In genomic region chr5:35240892-35241291, GRCh38 we compare ENCODE assay signal across 32 cellular contexts. TPM values are rescaled to one million over a fixed set of nuclear protein-coding genes. Genes with fewer than 3 reads are reported as not detected.
"Had no signal": no experiment of that assay in that cellular context is flagged by ENCODE, and none has a peak within 500 bp of the region (broad histone marks: within the 10 kb centered on the region; RNA-seq: fewer than 3 reads in every experiment).

No MANE protein-coding gene starts in this region.

- ATAC-seq: activated CD4-positive, CD25-positive, alpha-beta regulatory T cell treated with anti-CD3 and anti-CD28 coated beads, Interleukin-2, amount 50 U/mL, for 24 hours; activated CD8-positive, alpha-beta T cell treated with anti-CD3 and anti-CD28 coated beads for 36 hours; activated naive CD4-positive, alpha-beta T cell treated with anti-CD3 and anti-CD28 coated beads, Interleukin-2, amount 50 U/mL, for 72 hours; gastroesophageal sphincter; heart right ventricle had no signal

- H3K27ac ChIP-seq: ascending aorta, breast epithelium, cardiac muscle cell, colonic mucosa, epithelial cell of prostate, esophagus squamous epithelium, gastroesophageal sphincter, heart right ventricle, hepatocyte, WERI-Rb-1 had no signal

- DNase-seq: activated B cell treated with CpG ODN at 0.5 μM for 24 hours; activated CD4-positive, alpha-beta T cell treated with anti-CD3 and anti-CD28 coated beads for 48 hours; activated CD4-positive, alpha-beta T cell treated with anti-CD3 and anti-CD28 coated beads, Interleukin-2, amount 50 U/mL, for 1 hour; activated CD4-positive, alpha-beta T cell treated with anti-CD3 and anti-CD28 coated beads, Interleukin-2, amount 50 U/mL, for 48 hours; activated CD8-positive, alpha-beta memory T cell treated with anti-CD3 and anti-CD28 coated beads for 24 hours; activated CD8-positive, alpha-beta T cell treated with anti-CD3 and anti-CD28 coated beads for 36 hours; activated effector memory CD4-positive, alpha-beta T cell treated with anti-CD3 and anti-CD28 coated beads, Interleukin-2, amount 50 U/mL, for 16 hours; activated naive CD4-positive, alpha-beta T cell treated with anti-CD3 and anti-CD28 coated beads, Interleukin-2, amount 10 ng/mL, durations not matched to agents 7 days and 5 days; activated naive CD8-positive, alpha-beta T cell treated with anti-CD3 and anti-CD28 coated beads, Interleukin-2, amount 10 ng/mL, durations not matched to agents 7 days and 5 days; activated T-cell treated with anti-CD3 and anti-CD28 coated beads, Interleukin-2, amount 50 U/mL, for 1 hour; activated T-cell treated with anti-CD3 and anti-CD28 coated beads, Interleukin-2, amount 50 U/mL, for 48 hours; central memory CD4-positive, alpha-beta T cell; cerebellar nuclear complex; colonic mucosa; effector CD8-positive, alpha-beta T cell; esophagus squamous epithelium; foreskin melanocyte; heart right ventricle; T-helper 2 cell; WERI-Rb-1 had no signal

RNA-seq across cellular contexts. Expression of gene PRLR, which starts 10.6 kb away (rescaled TPM):
- total RNA-seq: activated CD8-positive, alpha-beta T cell treated with anti-CD3 and anti-CD28 coated beads for 36 hours; activated naive CD8-positive, alpha-beta T cell treated with anti-CD3 and anti-CD28 coated beads, Interleukin-2, amount 10 ng/mL, durations not matched to agents 7 days and 5 days; activated T-helper 1 cell treated with anti-CD3 and anti-CD28 coated beads, Interleukin-12 subunit alpha, Interleukin-12 subunit beta, Interleukin-2, Interleukin-4 antibody, amounts not matched to agents 30 ng/mL and 10 ng/mL and 1 ng/mL, durations not matched to agents 14 hours and 24 hours and 36 hours; activated T-helper 2 cell treated with anti-CD3 and anti-CD28 coated beads, Interferon-gamma antibody, Interleukin-2, Interleukin-4, amounts not matched to agents 10 μg/mL and 5 μg/mL and 100 μg/mL, durations not matched to agents 14 hours and 24 hours and 36 hours; endothelial cell of umbilical vein; glomerular endothelial cell had no signal
